In the genomic region with DNA sequence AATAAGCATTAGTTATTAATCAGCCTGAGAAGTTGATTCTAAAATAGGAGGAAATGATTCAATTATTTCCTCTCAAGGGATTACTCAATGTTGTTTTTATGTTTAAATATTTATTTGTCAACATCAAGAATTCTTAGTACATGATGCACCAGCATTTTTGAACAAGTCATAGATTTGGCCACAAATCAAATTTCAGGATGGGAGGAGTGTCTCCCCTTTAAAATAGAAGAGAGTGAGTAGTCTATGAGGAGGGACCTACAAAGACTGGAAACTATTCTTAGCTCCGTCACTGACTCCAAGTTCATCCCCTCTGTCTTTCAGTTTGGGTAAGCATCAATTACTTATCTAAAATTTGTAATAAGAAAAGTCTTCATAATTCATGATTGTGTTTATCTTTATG, we compare ENCODE assay signal across 19 cellular contexts. TPM values are rescaled to one million over a fixed set of nuclear protein-coding genes. Genes with fewer than 3 reads are reported as not detected.
DNase-seq lines count a peak whose midpoint lies in the region; ATAC-seq and TF ChIP-seq lines count a peak whose summit lies in the region.
"Had no signal": no experiment of that assay in that cellular context is flagged by ENCODE, and none has a peak within 500 bp of the region (broad histone marks: within the 10 kb centered on the region; RNA-seq: fewer than 3 reads in every experiment).

No MANE protein-coding gene starts in this region.

- TF ChIP-seq POLR2A in sigmoid colon (IDR thresholded peaks at IDR 0.05) = no peak

- WGBS in sigmoid colon, 2 donors = 79% methylated on average over 1 of the region's 1 CpG

- H3K4me1 ChIP-seq in adipocyte (ENCODE audit: control insufficient read depth, insufficient read depth, low read length) (peaks cover 20% of the 10 kb centered on the region), foreskin keratinocyte (peaks cover 15% of the 10 kb centered on the region), sigmoid colon (no peaks in the 10 kb centered on the region)
- H3K4me1 ChIP-seq: right lobe of liver had no signal

- H3K4me3 ChIP-seq in adipocyte (ENCODE audit: low read length) = peak overlapping the region; percentile 70
- no peak overlapping the region for H3K4me3 ChIP-seq in sigmoid colon
- H3K4me3 ChIP-seq: right lobe of liver had no signal

- no peak for TF ChIP-seq CTCF in foreskin keratinocyte (conservative IDR thresholded peaks at IDR 0.05)
- TF ChIP-seq CTCF in sigmoid colon (IDR thresholded peaks at IDR 0.05) = no peak

- no peak for TF ChIP-seq EP300 in sigmoid colon (IDR thresholded peaks at IDR 0.05)

- H3K27me3 ChIP-seq in adipocyte (replicated peaks; ENCODE audit: control insufficient read depth, insufficient read depth, low read length) (no peaks in the 10 kb centered on the region), foreskin keratinocyte (no peaks in the 10 kb centered on the region), sigmoid colon (no peaks in the 10 kb centered on the region)
- H3K27me3 ChIP-seq: left lung, right lobe of liver had no signal

- H3K36me3 ChIP-seq in adipocyte (ENCODE audit: control insufficient read depth, insufficient read depth, low read length, severe bottlenecking) (no peaks in the 10 kb centered on the region), sigmoid colon (no peaks in the 10 kb centered on the region)
- H3K36me3 ChIP-seq: left lung, right lobe of liver had no signal

- DNase-seq in ELR (ENCODE audit: low read depth) (peak; percentile 74), adipocyte (ENCODE audit: low read depth) (no peak), foreskin keratinocyte (peak; percentile 46 to 74), renal cortical epithelial cell (ENCODE audit: low read depth) (peak; percentile 45), sigmoid colon (no peak), DMS153 treated with DMSO at 0.1 percent for 48 hours (lab: John Stamatoyannopoulos, UW; ENCODE audit: unreplicated experiment) (no peak), GM03348 (ENCODE audit: low spot score) (no peak)
- DNase-seq: activated CD4-positive, CD25-positive, alpha-beta regulatory T cell treated with anti-CD3 and anti-CD28 coated beads, Interleukin-2, amount 50 U/mL, for 72 hours; activated CD8-positive, alpha-beta memory T cell treated with anti-CD3 and anti-CD28 coated beads, Interleukin-2, amount 50 U/mL, for 48 hours; activated naive CD4-positive, alpha-beta T cell treated with anti-CD3 and anti-CD28 coated beads, Interleukin-2, amount 50 U/mL, for 16 hours; central memory CD4-positive, alpha-beta T cell; hippocampal formation; left lung; right lobe of liver; SHP77; T-helper 17 cell had no signal

- ATAC-seq in foreskin keratinocyte = peak; percentile 67
- ATAC-seq in GM21723 (IDR thresholded peaks at IDR 0.05; ENCODE audit: unreplicated experiment) = no peak
- ATAC-seq: HepG2, T-helper 17 cell had no signal

- intact Hi-C loops in sigmoid colon (cut with DNase I) = no loop called here

- H3K27ac ChIP-seq in foreskin keratinocyte (peak overlapping the region; percentile 79), sigmoid colon (no peak overlapping the region)

- peak overlapping the region; percentile 48 for H3K9ac ChIP-seq in adipocyte (ENCODE audit: low read length)

- no peaks in the 10 kb centered on the region for H3K9me3 ChIP-seq in adipocyte (ENCODE audit: control insufficient read depth, low read length)
- H3K9me3 ChIP-seq in sigmoid colon = no peaks in the 10 kb centered on the region
- H3K9me3 ChIP-seq: left lung, right lobe of liver had no signal

RNA-seq across cellular contexts. Expression of a gene that starts 18.6 kb away (rescaled TPM):
- total RNA-seq in foreskin keratinocyte = 2.2 and 4.0 TPM in 2 replicates
- polyA plus RNA-seq in foreskin keratinocyte = 0.60 and 1.2 TPM in 2 replicates
- total RNA-seq in renal cortical epithelial cell = 3.4 and 4.0 TPM in 2 replicates
- 1 to 10 TPM; 1.1 to 5.2 (median 2.4) TPM for total RNA-seq in sigmoid colon
- polyA plus RNA-seq in sigmoid colon = 1 to 10 TPM in 2 of 3 donors, under 1 TPM in 1; 0.60 to 3.9 (median 1.4) TPM

RNA-seq across cellular contexts. Expression of a gene that starts 25.6 kb away (rescaled TPM):
- total RNA-seq in foreskin keratinocyte (0.11 and 0.20 TPM in 2 replicates), renal cortical epithelial cell (0.05 and 4.3 TPM in 2 replicates), sigmoid colon (10 to 100 TPM in 1 of 4 donors, 1 to 10 TPM in 3; 5.4 to 10.7 (median 8.7) TPM)
- polyA plus RNA-seq in foreskin keratinocyte (0.03 and 0.09 TPM in 2 replicates), sigmoid colon (1 to 10 TPM in 2 of 3 donors, under 1 TPM in 1; 0.23 to 3.0 (median 3.0) TPM)
- polyA plus RNA-seq: neural cell had no signal

Comparison
In these comparisons a context has a peak if more than half of its experiments do, and no peak if none do; other contexts are left out.
1. DNase-seq: peak in ELR (single experiment), foreskin keratinocyte (2 of 2) and renal cortical epithelial cell (single experiment); none in adipocyte (single experiment), sigmoid colon (single experiment), DMS153 treated with DMSO at 0.1 percent for 48 hours (single experiment) and GM03348 (single experiment).